In the genomic region with DNA sequence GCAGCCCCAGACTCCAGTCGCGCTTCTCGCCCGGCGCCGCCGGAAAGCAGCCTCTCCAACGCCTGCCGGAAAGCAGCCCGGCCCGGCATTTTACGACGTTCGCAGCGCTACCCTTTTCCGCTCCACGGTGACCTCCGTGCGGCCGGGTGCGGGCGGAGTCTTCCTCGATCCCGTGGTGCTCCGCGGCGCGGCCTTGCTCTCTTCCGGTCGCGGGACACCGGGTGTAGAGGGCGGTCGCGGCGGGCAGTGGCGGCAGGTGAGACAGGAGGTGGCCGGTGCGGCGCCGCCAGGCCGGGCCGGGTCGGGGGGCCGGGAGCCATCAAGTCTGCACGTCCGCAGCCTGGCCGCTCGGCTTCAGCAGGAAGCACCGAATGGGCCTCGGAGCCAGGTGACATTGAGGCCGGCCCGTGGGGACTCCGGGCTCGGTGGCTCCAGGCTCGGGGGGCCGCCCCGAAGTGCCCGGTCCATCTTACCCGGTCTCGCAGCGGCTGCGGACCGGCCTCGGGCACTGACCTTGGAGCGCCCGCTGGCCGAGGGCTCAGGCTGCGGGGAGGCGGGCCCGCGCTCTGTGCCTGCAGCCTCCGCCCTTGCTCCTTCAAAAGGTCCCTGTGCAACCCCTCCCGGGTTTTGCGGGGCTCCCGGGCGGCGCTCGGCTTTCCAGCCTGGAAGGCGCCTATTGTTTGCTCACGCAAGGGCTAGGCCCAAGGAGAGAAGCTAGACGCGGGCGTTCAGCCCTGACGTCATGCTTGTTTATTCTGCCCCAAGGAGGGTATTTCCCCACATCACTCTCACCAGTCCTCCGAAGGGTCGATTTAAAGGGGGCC, we compare ENCODE assay signal across 8 cellular contexts. TPM values are rescaled to one million over a fixed set of nuclear protein-coding genes. Genes with fewer than 3 reads are reported as not detected.
DNase-seq lines count a peak whose midpoint lies in the region; ATAC-seq and TF ChIP-seq lines count a peak whose summit lies in the region.

COX4I1 (plus strand) TSS at position 199 of the 824 bp plus-strand sequence. CDS start 1,511 bp downstream, outside the sequence.
EMC8 (minus strand) TSS at position 48 of the 824 bp plus-strand sequence. CDS start 249 bp downstream, outside the sequence.

- TF ChIP-seq CTCF in mucosa of descending colon (IDR thresholded peaks at IDR 0.05) = no peak

- no peaks in the 10 kb centered on the region for H3K9me3 Mint-ChIP-seq in IgD-negative memory B cell

- H3K4me1 Mint-ChIP-seq in IgD-negative memory B cell = peaks cover 38 to 47% (median 40%) of the 10 kb centered on the region in 3 donors

- peaks cover 10% of the 10 kb centered on the region for H3K36me3 Mint-ChIP-seq in IgD-negative memory B cell

- no peaks in the 10 kb centered on the region for H3K27me3 Mint-ChIP-seq in IgD-negative memory B cell

- peak within 1 kb of the TSS; percentile 96 to 99 (median 96) for H3K27ac Mint-ChIP-seq in IgD-negative memory B cell

- peak; percentile 79 for ATAC-seq in GM21576 (IDR thresholded peaks at IDR 0.05; ENCODE audit: unreplicated experiment)
- peak; percentile 97 for ATAC-seq in mucosa of descending colon

- H3K36me3 ChIP-seq in mucosa of descending colon (ENCODE audit: low read depth) = no peaks in the 10 kb centered on the region

- DNase-seq in DMS153 (lab: John Stamatoyannopoulos, UW) = peak; percentile 85
- DNase-seq in OCI-M1 (lab: John Stamatoyannopoulos, UW) = peak; percentile 95
- peak; percentile 88 for DNase-seq in activated T-cell treated with anti-CD3 and anti-CD28 coated beads for 4 hours
- peak; percentile 60 for DNase-seq in epithelial cell of prostate (ENCODE audit: low read depth, low spot score)
- DNase-seq in mucosa of descending colon = peak; percentile 97 to 98 (median 97)
- DNase-seq in stimulated activated CD8-positive, alpha-beta memory T cell treated with anti-CD3 and anti-CD28 coated beads, Interleukin-4, amount 100 ng/mL, for 1 hour (ENCODE audit: low read depth in 2 of 2, low spot score in 1 of 2) = peak; percentile 80 to 86

- peak within 1 kb of the TSS; percentile 84 to 96 (median 90) for H3K4me3 Mint-ChIP-seq in IgD-negative memory B cell

- H3K27ac ChIP-seq in epithelial cell of prostate = peak within 1 kb of the TSS; percentile 70

- no peaks in the 10 kb centered on the region for H3K9me3 ChIP-seq in mucosa of descending colon

- intact Hi-C loops in mucosa of descending colon (cut with DNase I, micrococcal nuclease) = no loop called here

- H3K4me1 ChIP-seq in mucosa of descending colon (ENCODE audit: low read depth) = peaks cover 23% of the 10 kb centered on the region

- H3K4me3 ChIP-seq in mucosa of descending colon = peak within 1 kb of the TSS; percentile 98

RNA-seq across cellular contexts. Expression of gene COX4I1, which starts in this region (rescaled TPM):
- polyA plus RNA-seq in IgD-negative memory B cell = 1,007 TPM
- 1,000 to 10,000 TPM in 2 of 3 donors, 100 to 1,000 TPM in 1; 793 to 1,140 (median 1,020) TPM for total RNA-seq in mucosa of descending colon

RNA-seq across cellular contexts. Expression of gene EMC8, which starts in this region (rescaled TPM):
- 28.3 TPM for polyA plus RNA-seq in IgD-negative memory B cell
- total RNA-seq in mucosa of descending colon = 10 to 100 TPM; 27.7 to 31.0 (median 30.2) TPM

Comparison
In these comparisons a context has a peak if more than half of its experiments do, and no peak if none do; other contexts are left out.
1. Peak in every context shown above with its lines: DNase-seq, ATAC-seq, H3K4me3 ChIP-seq and H3K27ac ChIP-seq.